Comparison of ENCODE assay signal across 23 cellular contexts in the genomic region with DNA sequence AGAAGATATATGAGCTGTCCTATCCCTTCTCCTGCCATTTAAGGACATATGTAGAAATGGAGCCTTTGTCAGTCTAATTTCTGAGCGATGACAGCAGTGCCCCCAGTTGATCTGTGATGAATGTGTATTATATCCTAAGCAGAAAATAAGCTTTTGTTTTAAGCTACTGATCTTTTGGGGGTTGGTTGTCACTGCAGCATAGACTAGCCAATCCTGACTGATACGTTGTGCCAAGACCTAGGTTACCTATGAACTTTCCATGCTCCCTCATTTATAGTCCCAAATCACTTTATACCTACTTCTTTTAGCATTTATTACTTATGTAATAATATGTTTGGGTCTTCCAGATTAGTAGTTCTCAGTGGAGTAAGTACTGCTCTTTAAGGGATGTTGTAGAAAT. TPM values are rescaled to one million over a fixed set of nuclear protein-coding genes. Genes with fewer than 3 reads are reported as not detected.
DNase-seq lines count a peak whose midpoint lies in the region; ATAC-seq, FAIRE-seq and TF ChIP-seq lines count a peak whose summit lies in the region.
"Had no signal": no experiment of that assay in that cellular context is flagged by ENCODE, and none has a peak within 500 bp of the region (broad histone marks: within the 10 kb centered on the region; RNA-seq: fewer than 3 reads in every experiment).

No MANE protein-coding gene starts in this region.

- H3F3A ChIP-seq in Loucy (ENCODE audit: low read depth), result peaks cover 3% of the 10 kb centered on the region; the same call in 1 of the 2 replicates

- peaks cover 3% of the 10 kb centered on the region for H3K36me3 Mint-ChIP-seq in activated naive CD4-positive, alpha-beta T cell treated with anti-CD3 and anti-CD28 coated beads, Interleukin-2, amount 50 U/mL, for 24 hours
- H3K36me3 Mint-ChIP-seq in CD4-positive, alpha-beta T cell (ENCODE audit: low read depth), result peaks cover 5% of the 10 kb centered on the region
- H3K36me3 Mint-ChIP-seq in naive thymus-derived CD4-positive, alpha-beta T cell, result peaks cover 0 to 7% (median 0%) of the 10 kb centered on the region in 5 donors

- no peak for ATAC-seq in CD4-positive, alpha-beta T cell (ENCODE audit: poor library complexity)
- no peak for ATAC-seq in naive thymus-derived CD4-positive, alpha-beta T cell
- ATAC-seq: A549, Right ventricle myocardium inferior had no signal

- no peak overlapping the region for H3K27ac ChIP-seq in CD4-positive, alpha-beta T cell (ENCODE audit: low read depth, low read length)
- H3K27ac ChIP-seq in naive thymus-derived CD4-positive, alpha-beta T cell (ENCODE audit: low read depth, low read length), result no peak overlapping the region
- H3K27ac ChIP-seq: A549 had no signal

- H3K4me1 Mint-ChIP-seq in activated naive CD4-positive, alpha-beta T cell treated with anti-CD3 and anti-CD28 coated beads, Interleukin-2, amount 50 U/mL, for 24 hours, result peaks cover 92% of the 10 kb centered on the region
- H3K4me1 Mint-ChIP-seq in CD4-positive, alpha-beta T cell (ENCODE audit: low read depth), result peaks cover 95% of the 10 kb centered on the region
- peaks cover 60 to 95% (median 87%) of the 10 kb centered on the region in 7 donors for H3K4me1 Mint-ChIP-seq in naive thymus-derived CD4-positive, alpha-beta T cell

- peak overlapping the region; percentile 3 for H3K4me2 ChIP-seq in Loucy (ENCODE audit: low read depth, low read length, poor library complexity, severe bottlenecking)
- H3K4me2 ChIP-seq: A549 had no signal

- peaks cover 93% of the 10 kb centered on the region for H4K20me1 ChIP-seq in Loucy (ENCODE audit: insufficient read depth, low read length, poor library complexity, severe bottlenecking)

- H3K9me3 Mint-ChIP-seq in activated naive CD4-positive, alpha-beta T cell treated with anti-CD3 and anti-CD28 coated beads, Interleukin-2, amount 50 U/mL, for 24 hours, result no peaks in the 10 kb centered on the region
- no peaks in the 10 kb centered on the region for H3K9me3 Mint-ChIP-seq in CD4-positive, alpha-beta T cell
- no peaks in the 10 kb centered on the region for H3K9me3 Mint-ChIP-seq in naive thymus-derived CD4-positive, alpha-beta T cell

- H3K79me2 ChIP-seq in Loucy (ENCODE audit: insufficient read depth, low read length), result peaks cover 98% of the 10 kb centered on the region

- H3K9me3 ChIP-seq in CD4-positive, alpha-beta T cell (ENCODE audit: control insufficient read depth, low read length), result no peaks in the 10 kb centered on the region
- no peaks in the 10 kb centered on the region for H3K9me3 ChIP-seq in Loucy (ENCODE audit: insufficient read depth, low read depth, low read length)
- no peaks in the 10 kb centered on the region for H3K9me3 ChIP-seq in naive thymus-derived CD4-positive, alpha-beta T cell (ENCODE audit: control insufficient read depth in 2 of 3, low read length in 3 of 3)
- H3K9me3 ChIP-seq: A549 had no signal

- POLR2A ChIA-PET in CD4-positive, alpha-beta T cell (lab: Charles Lee), result interaction anchor here (0.8 to 4.8 kb wide), 3 partner anchors 11 to 163 kb away, joined by 4 to 46 read pairs (median 5); partner anchors contain the start of genes ME2 and SMAD4
- POLR2A ChIA-PET in naive thymus-derived CD4-positive, alpha-beta T cell (lab: Charles Lee), result interaction anchor here (1.3 to 4.5 kb wide), 2 partner anchors 11 to 163 kb away, joined by 3 to 23 read pairs; partner anchors contain the start of genes ME2 and SMAD4

- no peaks in the 10 kb centered on the region for H3K27me3 Mint-ChIP-seq in activated naive CD4-positive, alpha-beta T cell treated with anti-CD3 and anti-CD28 coated beads, Interleukin-2, amount 50 U/mL, for 24 hours
- H3K27me3 Mint-ChIP-seq in CD4-positive, alpha-beta T cell, result no peaks in the 10 kb centered on the region
- no peaks in the 10 kb centered on the region for H3K27me3 Mint-ChIP-seq in naive thymus-derived CD4-positive, alpha-beta T cell
- H3K27me3 Mint-ChIP-seq: B cell had no signal

- no peaks in the 10 kb centered on the region for H3K9me2 ChIP-seq in Loucy (replicated peaks; ENCODE audit: low read depth, low read length)

- H3K9ac ChIP-seq in Loucy (ENCODE audit: low read depth, low read length, poor library complexity, severe bottlenecking), result no peak overlapping the region

- no peaks in the 10 kb centered on the region for H3K27me3 ChIP-seq in CD4-positive, alpha-beta T cell (ENCODE audit: control insufficient read depth, insufficient read depth, low read length)
- H3K27me3 ChIP-seq in Loucy (ENCODE audit: insufficient read depth, low read length, poor library complexity, severe bottlenecking), result no peaks in the 10 kb centered on the region
- no peaks in the 10 kb centered on the region for H3K27me3 ChIP-seq in naive thymus-derived CD4-positive, alpha-beta T cell (ENCODE audit: control insufficient read depth in 2 of 2, insufficient read depth in 2 of 2, low read length in 2 of 2)

- CTCF ChIA-PET in CD4-positive, alpha-beta T cell (lab: Charles Lee), result interaction anchor here (1.0 to 2.1 kb wide), 2 partner anchors 9 to 10 kb away, joined by 3 to 5 read pairs; no protein-coding TSS in a partner anchor
- CTCF ChIA-PET in naive thymus-derived CD4-positive, alpha-beta T cell (lab: Charles Lee), result interaction anchor here (0.5 kb wide), 2 partner anchors 37 to 103 kb away, joined by 3 read pairs; no protein-coding TSS in a partner anchor

- no peak for DNase-seq in activated naive CD4-positive, alpha-beta T cell treated with anti-CD3 and anti-CD28 coated beads, Interleukin-2, amount 50 U/mL, for 16 hours
- no peak for DNase-seq in CD4-positive, alpha-beta T cell
- no peak for DNase-seq in naive thymus-derived CD4-positive, alpha-beta T cell
- DNase-seq in hypothalamus (lab: John Stamatoyannopoulos, UW) (no peak), D721Med (ENCODE audit: insufficient read length, low spot score) (no peak), dedifferentiated amniotic fluid mesenchymal stem cell (ENCODE audit: extremely low spot score) (no peak)
- DNase-seq: DMS153, H7, NCI-H1092, NCI-H1436, NCI-H187 treated with DMSO at 0.1 percent for 48 hours, NCI-H2107, NCI-H446 treated with DMSO at 0.1 percent for 48 hours, NCI-H526 treated with DMSO at 0.1 percent for 48 hours, OCI-M1 had no signal

- H2AFZ ChIP-seq in Loucy (ENCODE audit: low read length), result no peak overlapping the region

- H3K27ac Mint-ChIP-seq in activated naive CD4-positive, alpha-beta T cell treated with anti-CD3 and anti-CD28 coated beads, Interleukin-2, amount 50 U/mL, for 24 hours, result peak overlapping the region; percentile 38
- peak overlapping the region; percentile 72 for H3K27ac Mint-ChIP-seq in CD4-positive, alpha-beta T cell
- H3K27ac Mint-ChIP-seq in naive thymus-derived CD4-positive, alpha-beta T cell, result peak overlapping the region in 7 of 9 donors; percentile 19 to 84 (median 61)
- H3K27ac Mint-ChIP-seq: B cell had no signal

- FAIRE-seq in D721Med (lab: Jason Lieb, UNC), result no peak
- FAIRE-seq: A549, G401.6, GM12892, RCC 7860 had no signal

- H3K4me3 Mint-ChIP-seq in activated naive CD4-positive, alpha-beta T cell treated with anti-CD3 and anti-CD28 coated beads, Interleukin-2, amount 50 U/mL, for 24 hours, result no peak overlapping the region
- peak overlapping the region; percentile 43 for H3K4me3 Mint-ChIP-seq in CD4-positive, alpha-beta T cell
- peak overlapping the region in 8 of 10 donors; percentile 27 to 59 (median 44) for H3K4me3 Mint-ChIP-seq in naive thymus-derived CD4-positive, alpha-beta T cell
- H3K4me3 Mint-ChIP-seq: B cell had no signal

- H3K4me3 ChIP-seq in Loucy (ENCODE audit: low read length, poor library complexity, severe bottlenecking), result no peak overlapping the region
- H3K4me3 ChIP-seq in naive thymus-derived CD4-positive, alpha-beta T cell (ENCODE audit: low read length), result peak overlapping the region; percentile 8
- H3K4me3 ChIP-seq: A549 had no signal

- peaks cover 38% of the 10 kb centered on the region for H3K4me1 ChIP-seq in Loucy (ENCODE audit: insufficient read depth, low read length, poor library complexity, severe bottlenecking)
- peaks cover 26 to 59% of the 10 kb centered on the region in 2 donors for H3K4me1 ChIP-seq in naive thymus-derived CD4-positive, alpha-beta T cell (ENCODE audit: control insufficient read depth in 2 of 2, insufficient read depth in 2 of 2, low read length in 2 of 2)

- intact Hi-C loops in CD4-positive, alpha-beta T cell (cut with DNase I, micrococcal nuclease), result no loop called here
- intact Hi-C loops in naive thymus-derived CD4-positive, alpha-beta T cell (cut with micrococcal nuclease), result no loop called here

- TF ChIP-seq CTCF in CD4-positive, alpha-beta T cell (IDR thresholded peaks at IDR 0.05), result no peak
- no peak for TF ChIP-seq CTCF in Loucy (conservative IDR thresholded peaks at IDR 0.05; ENCODE audit: low read length)
- TF ChIP-seq CTCF in D721Med (IDR thresholded peaks at IDR 0.05; ENCODE audit: insufficient read depth, missing control alignments), result no peak

- no peaks in the 10 kb centered on the region for H3K36me3 ChIP-seq in Loucy (ENCODE audit: insufficient read depth, low read length)
- no peaks in the 10 kb centered on the region for H3K36me3 ChIP-seq in naive thymus-derived CD4-positive, alpha-beta T cell (ENCODE audit: control insufficient read depth in 2 of 3, insufficient read depth in 3 of 3, low read length in 3 of 3)

RNA-seq across cellular contexts. Expression of gene SMAD4, which starts 11.7 kb away (rescaled TPM):
- total RNA-seq in CD4-positive, alpha-beta T cell, result 10 to 100 TPM; 82.0 to 82.9 TPM
- total RNA-seq in naive thymus-derived CD4-positive, alpha-beta T cell, result 100 to 1,000 TPM in 2 of 5 experiments, 10 to 100 TPM in 3; 82.5 to 170 (median 92.5) TPM
- 10 to 100 TPM; 70.8 to 94.9 TPM for polyA plus RNA-seq in naive thymus-derived CD4-positive, alpha-beta T cell
